Comparison of ENCODE assay signal across 19 cellular contexts in genomic region chr2:61448229-61448628, GRCh38.
"Had no signal": no experiment of that assay in that cellular context is flagged by ENCODE, and none has a peak within 500 bp of the region (broad histone marks: within the 10 kb centered on the region; RNA-seq: fewer than 3 reads in every experiment).

No MANE protein-coding gene starts in this region.

- ATAC-seq: activated CD8-positive, alpha-beta memory T cell treated with anti-CD3 and anti-CD28 coated beads, Interleukin-2, amount 10 ng/mL, durations not matched to agents 7 days and 5 days; activated naive CD4-positive, alpha-beta T cell treated with anti-CD3 and anti-CD28 coated beads, Interleukin-2, amount 50 U/mL, for 72 hours; T-cell had no signal

- H3K27me3 ChIP-seq: brain microvascular endothelial cell had no signal

- H3K36me3 ChIP-seq: brain microvascular endothelial cell had no signal

- H3K27ac ChIP-seq: brain microvascular endothelial cell had no signal

- DNase-seq: activated CD4-positive, alpha-beta T cell treated with anti-CD3 and anti-CD28 coated beads, Interleukin-2, amount 10 ng/mL, durations not matched to agents 24 days and 14 days; activated CD4-positive, alpha-beta T cell treated with anti-CD3 and anti-CD28 coated beads, Interleukin-2, amount 50 U/mL, for 48 hours; activated CD4-positive, CD25-positive, alpha-beta regulatory T cell treated with anti-CD3 and anti-CD28 coated beads, Interleukin-2, amount 50 U/mL, for 72 hours; activated CD8-positive, alpha-beta memory T cell treated with anti-CD3 and anti-CD28 coated beads, Interleukin-2, amount 10 ng/mL, durations not matched to agents 7 days and 5 days; activated effector memory CD4-positive, alpha-beta T cell treated with Interleukin-2 at 50 U/mL for 16 hours; activated naive CD4-positive, alpha-beta T cell treated with Interleukin-2 at 50 U/mL for 16 hours; activated T-cell treated with anti-CD3 and anti-CD28 coated beads, Interleukin-2, amount 50 U/mL, for 24 hours; brain microvascular endothelial cell; MM.1S; NCI-H1105; NCI-H1436; NCI-H1694 treated with DMSO at 0.1 percent for 48 hours; NCI-H2081; NCI-H524; SIG-M5; T-cell; T-helper 2 cell; T1000 had no signal
